21 cellular contexts compared by ENCODE assay signal in the genomic region with DNA sequence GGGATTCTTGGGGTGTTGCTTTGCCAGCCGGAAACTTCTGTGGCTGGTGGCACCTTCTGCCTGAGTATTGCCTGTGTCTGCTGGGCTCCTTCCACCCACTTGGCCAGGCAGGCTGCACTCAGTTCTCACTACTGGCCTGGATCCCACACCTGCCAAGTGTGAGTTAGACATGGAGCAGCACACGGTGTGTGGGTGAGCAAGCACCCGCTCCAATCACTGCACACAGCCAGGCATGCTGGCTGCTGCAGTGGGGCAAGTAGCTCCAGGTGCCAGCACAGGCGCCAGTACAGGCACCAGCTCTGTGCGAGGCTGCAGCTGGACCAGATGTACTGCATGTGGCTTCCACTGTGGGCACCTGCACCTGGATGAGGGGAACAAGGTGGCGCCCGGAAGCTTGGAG. TPM values are rescaled to one million over a fixed set of nuclear protein-coding genes. Genes with fewer than 3 reads are reported as not detected.
DNase-seq lines count a peak whose midpoint lies in the region; ATAC-seq and TF ChIP-seq lines count a peak whose summit lies in the region.
"Had no signal": no experiment of that assay in that cellular context is flagged by ENCODE, and none has a peak within 500 bp of the region (broad histone marks: within the 10 kb centered on the region; RNA-seq: fewer than 3 reads in every experiment).

No MANE protein-coding gene starts in this region.

- WGBS in heart left ventricle, 4 donors: 62 to 93% (median 83%) methylated on average over 5 to 7 of the region's 7 CpGs

- no peak overlapping the region for H3K4me3 Mint-ChIP-seq in endothelial cell (ENCODE audit: unreplicated experiment)
- no peak overlapping the region for H3K4me3 Mint-ChIP-seq in activated T-helper 1 cell treated with anti-CD3 and anti-CD28 coated beads, Interleukin-12 subunit alpha, Interleukin-12 subunit beta, Interleukin-2, Interleukin-4 antibody, amounts not matched to agents 30 ng/mL and 10 ng/mL and 1 ng/mL, durations not matched to agents 14 hours and 24 hours and 36 hours
- H3K4me3 Mint-ChIP-seq: CD4-positive, CD25-positive, alpha-beta regulatory T cell; HFFc6 had no signal

- no peak overlapping the region for H3K27ac Mint-ChIP-seq in endothelial cell (ENCODE audit: unreplicated experiment)
- H3K27ac Mint-ChIP-seq in activated T-helper 1 cell treated with anti-CD3 and anti-CD28 coated beads, Interleukin-12 subunit alpha, Interleukin-12 subunit beta, Interleukin-2, Interleukin-4 antibody, amounts not matched to agents 30 ng/mL and 10 ng/mL and 1 ng/mL, durations not matched to agents 14 hours and 24 hours and 36 hours: no peak overlapping the region
- H3K27ac Mint-ChIP-seq: HFFc6 had no signal

- peaks cover 0 to 76% (median 64%) of the 10 kb centered on the region in 9 donors for H3K36me3 ChIP-seq in heart left ventricle
- H3K36me3 ChIP-seq in right atrium auricular region: peaks cover 49% of the 10 kb centered on the region
- H3K36me3 ChIP-seq in left ventricle myocardium inferior: peaks cover 52% of the 10 kb centered on the region

- H3K4me3 ChIP-seq in heart left ventricle (no peak overlapping the region), right atrium auricular region (no peak overlapping the region), left ventricle myocardium inferior (no peak overlapping the region)
- H3K4me3 ChIP-seq: BLaER1, HAP-1, SJCRH30 had no signal

- no peaks in the 10 kb centered on the region for H3K9me3 ChIP-seq in heart left ventricle
- H3K9me3 ChIP-seq in right atrium auricular region: no peaks in the 10 kb centered on the region
- H3K9me3 ChIP-seq in left ventricle myocardium inferior (replicated peaks): no peaks in the 10 kb centered on the region
- H3K9me3 ChIP-seq: BLaER1, HAP-1, SJCRH30 had no signal

- DNase-seq in heart left ventricle: peak in 4 of 5 donors; percentile 20 to 58 (median 46)
- DNase-seq in right atrium auricular region (ENCODE audit: low spot score): no peak
- DNase-seq in left ventricle myocardium inferior: peak; percentile 22
- peak; percentile 30 for DNase-seq in occipital lobe (lab: John Stamatoyannopoulos, UW)
- no peak for DNase-seq in endothelial cell (ENCODE audit: low spot score)
- no peak for DNase-seq in activated T-helper 1 cell treated with anti-CD3 and anti-CD28 coated beads, Interleukin-12 subunit alpha, Interleukin-12 subunit beta, Interleukin-2, Interleukin-4 antibody, amounts not matched to agents 30 ng/mL and 10 ng/mL and 1 ng/mL, durations not matched to agents 14 hours and 24 hours and 36 hours (ENCODE audit: low spot score)
- DNase-seq in islet precursor cell: no peak
- DNase-seq: CD4-positive, CD25-positive, alpha-beta regulatory T cell; GOT3; HFFc6; KBM-7; MV-4-11; NCI-H1105; NCI-H1436 treated with DMSO at 0.1 percent for 48 hours; NCI-H187 treated with DMSO at 0.1 percent for 48 hours; NCI-H2107; NCI-H524 treated with DMSO at 0.1 percent for 48 hours; NCI-H774; SJCRH30 had no signal

- no peaks in the 10 kb centered on the region for H3K9me3 Mint-ChIP-seq in endothelial cell (ENCODE audit: unreplicated experiment)
- H3K9me3 Mint-ChIP-seq in activated T-helper 1 cell treated with anti-CD3 and anti-CD28 coated beads, Interleukin-12 subunit alpha, Interleukin-12 subunit beta, Interleukin-2, Interleukin-4 antibody, amounts not matched to agents 30 ng/mL and 10 ng/mL and 1 ng/mL, durations not matched to agents 14 hours and 24 hours and 36 hours: no peaks in the 10 kb centered on the region
- H3K9me3 Mint-ChIP-seq: CD4-positive, CD25-positive, alpha-beta regulatory T cell; HFFc6 had no signal

- peaks cover 23% of the 10 kb centered on the region for H3K36me3 Mint-ChIP-seq in endothelial cell (ENCODE audit: low read depth, unreplicated experiment)
- peaks cover 16% of the 10 kb centered on the region for H3K36me3 Mint-ChIP-seq in activated T-helper 1 cell treated with anti-CD3 and anti-CD28 coated beads, Interleukin-12 subunit alpha, Interleukin-12 subunit beta, Interleukin-2, Interleukin-4 antibody, amounts not matched to agents 30 ng/mL and 10 ng/mL and 1 ng/mL, durations not matched to agents 14 hours and 24 hours and 36 hours (ENCODE audit: low read depth)

- H3K4me1 ChIP-seq in heart left ventricle (peaks cover 0 to 9% (median 0%) of the 10 kb centered on the region in 12 donors), right atrium auricular region (no peaks in the 10 kb centered on the region), left ventricle myocardium inferior (no peaks in the 10 kb centered on the region)
- H3K4me1 ChIP-seq: BLaER1, SJCRH30 had no signal

- TF ChIP-seq POLR2A in heart left ventricle (IDR thresholded peaks at IDR 0.05): no peak

- peak; percentile 58 to 93 (median 91) for ATAC-seq in heart left ventricle

- H3K27me3 ChIP-seq in heart left ventricle (no peaks in the 10 kb centered on the region), right atrium auricular region (no peaks in the 10 kb centered on the region), left ventricle myocardium inferior (ENCODE audit: low read depth) (no peaks in the 10 kb centered on the region)
- H3K27me3 ChIP-seq: BLaER1, SJCRH30 had no signal

- intact Hi-C loops in heart left ventricle (cut with DNase I) (no loop called here), left ventricle myocardium inferior (cut with micrococcal nuclease) (no loop called here)
- intact Hi-C loops in activated T-helper 1 cell treated with anti-CD3 and anti-CD28 coated beads, Interleukin-12 subunit alpha, Interleukin-12 subunit beta, Interleukin-2, Interleukin-4 antibody, amounts not matched to agents 30 ng/mL and 10 ng/mL and 1 ng/mL, durations not matched to agents 14 hours and 24 hours and 36 hours (cut with micrococcal nuclease): no loop called here

- no peaks in the 10 kb centered on the region for H3K27me3 Mint-ChIP-seq in endothelial cell (ENCODE audit: unreplicated experiment)
- H3K27me3 Mint-ChIP-seq in activated T-helper 1 cell treated with anti-CD3 and anti-CD28 coated beads, Interleukin-12 subunit alpha, Interleukin-12 subunit beta, Interleukin-2, Interleukin-4 antibody, amounts not matched to agents 30 ng/mL and 10 ng/mL and 1 ng/mL, durations not matched to agents 14 hours and 24 hours and 36 hours (ENCODE audit: insufficient read depth): no peaks in the 10 kb centered on the region
- H3K27me3 Mint-ChIP-seq: CD4-positive, CD25-positive, alpha-beta regulatory T cell had no signal

- H3K27ac ChIP-seq in heart left ventricle (no peak overlapping the region), right atrium auricular region (no peak overlapping the region), left ventricle myocardium inferior (replicated peaks) (no peak overlapping the region)
- H3K27ac ChIP-seq: BLaER1, SJCRH30 had no signal

- no peak for TF ChIP-seq CTCF in heart left ventricle (IDR thresholded peaks at IDR 0.05)
- no peak for TF ChIP-seq CTCF in right atrium auricular region (IDR thresholded peaks at IDR 0.05)
- no peak for TF ChIP-seq CTCF in left ventricle myocardium inferior (IDR thresholded peaks at IDR 0.05; ENCODE audit: borderline replicate concordance)
- TF ChIP-seq CTCF in endothelial cell (IDR thresholded peaks at IDR 0.05; ENCODE audit: unreplicated experiment): no peak

- H3K4me1 Mint-ChIP-seq in endothelial cell (ENCODE audit: unreplicated experiment): no peaks in the 10 kb centered on the region
- no peaks in the 10 kb centered on the region for H3K4me1 Mint-ChIP-seq in activated T-helper 1 cell treated with anti-CD3 and anti-CD28 coated beads, Interleukin-12 subunit alpha, Interleukin-12 subunit beta, Interleukin-2, Interleukin-4 antibody, amounts not matched to agents 30 ng/mL and 10 ng/mL and 1 ng/mL, durations not matched to agents 14 hours and 24 hours and 36 hours (ENCODE audit: low read depth)

RNA-seq across cellular contexts. Expression of gene DCUN1D4, which starts 23.9 kb away (rescaled TPM):
- total RNA-seq in heart left ventricle (10 to 100 TPM; 16.6 to 54.0 (median 38.1) TPM), right atrium auricular region (10 to 100 TPM; 22.6 to 26.1 TPM), left ventricle myocardium inferior (45.0 TPM), occipital lobe (119 TPM), endothelial cell (ENCODE audit: unreplicated experiment) (61.0 TPM)
- 10 to 100 TPM; 10.4 to 19.1 TPM for polyA plus RNA-seq in heart left ventricle
- 29.7 and 40.7 TPM in 2 replicates for total RNA-seq in activated T-helper 1 cell treated with anti-CD3 and anti-CD28 coated beads, Interleukin-12 subunit alpha, Interleukin-12 subunit beta, Interleukin-2, Interleukin-4 antibody, amounts not matched to agents 30 ng/mL and 10 ng/mL and 1 ng/mL, durations not matched to agents 14 hours and 24 hours and 36 hours

Comparison
In these comparisons a context has a peak if more than half of its experiments do, and no peak if none do; other contexts are left out.
1. DNase-seq: peak in heart left ventricle (4 of 5), left ventricle myocardium inferior (single experiment) and occipital lobe (single experiment); none in right atrium auricular region (single experiment), endothelial cell (single experiment), activated T-helper 1 cell treated with anti-CD3 and anti-CD28 coated beads, Interleukin-12 subunit alpha, Interleukin-12 subunit beta, Interleukin-2, Interleukin-4 antibody, amounts not matched to agents 30 ng/mL and 10 ng/mL and 1 ng/mL, durations not matched to agents 14 hours and 24 hours and 36 hours (single experiment) and islet precursor cell (single experiment).